In the genomic region with DNA sequence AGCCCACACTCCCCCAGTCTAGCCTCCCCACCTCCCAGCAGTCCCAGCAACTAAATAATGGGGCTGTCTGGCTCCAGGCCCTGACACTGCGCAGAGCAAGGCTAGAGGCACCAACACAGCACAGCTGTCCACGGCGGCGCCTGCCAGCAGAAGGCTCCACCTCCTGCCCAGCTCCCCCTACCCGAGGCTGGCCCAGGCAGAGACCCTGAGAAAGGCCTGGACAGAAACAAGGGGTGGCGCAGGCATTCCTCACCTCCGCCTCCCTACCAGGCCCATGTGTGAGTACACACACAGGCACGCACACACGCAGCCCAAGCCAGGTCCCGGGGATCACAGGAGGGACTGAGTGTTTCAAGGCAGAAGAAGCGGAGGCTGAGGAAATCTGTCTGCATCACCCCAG, we compare ENCODE assay signal across 11 cellular contexts. TPM values are rescaled to one million over a fixed set of nuclear protein-coding genes. Genes with fewer than 3 reads are reported as not detected.
DNase-seq lines count a peak whose midpoint lies in the region; ATAC-seq, FAIRE-seq and TF ChIP-seq lines count a peak whose summit lies in the region.
"Had no signal": no experiment of that assay in that cellular context is flagged by ENCODE, and none has a peak within 500 bp of the region (broad histone marks: within the 10 kb centered on the region; RNA-seq: fewer than 3 reads in every experiment).

No MANE protein-coding gene starts in this region.

- peaks cover 10% of the 10 kb centered on the region for H3K4me1 Mint-ChIP-seq in astrocyte (ENCODE audit: low read depth, unreplicated experiment)

- no peak overlapping the region for H3K9ac ChIP-seq in astrocyte (ENCODE audit: low read length)

- intact Hi-C loops in left colon (cut with DNase I, micrococcal nuclease): no loop called here
- intact Hi-C loops in psoas muscle (cut with DNase I): no loop called here
- intact Hi-C loops in breast epithelium (cut with DNase I; ENCODE audit: low total_unique reads): no loop called here

- no peak overlapping the region for H2AFZ ChIP-seq in astrocyte (ENCODE audit: low read depth, low read length)

- peaks cover 3% of the 10 kb centered on the region for H3K36me3 Mint-ChIP-seq in astrocyte (ENCODE audit: low read depth, unreplicated experiment)
- H3K36me3 Mint-ChIP-seq: activated naive CD4-positive, alpha-beta T cell treated with anti-CD3 and anti-CD28 coated beads, Interleukin-2, amount 50 U/mL, for 24 hours had no signal

- H4K20me1 ChIP-seq in astrocyte (ENCODE audit: insufficient read depth, low read length): peaks cover 5% of the 10 kb centered on the region

- H3K27ac Mint-ChIP-seq in astrocyte (ENCODE audit: unreplicated experiment): no peak overlapping the region
- H3K27ac Mint-ChIP-seq: activated naive CD4-positive, alpha-beta T cell treated with anti-CD3 and anti-CD28 coated beads, Interleukin-2, amount 50 U/mL, for 24 hours had no signal

- FAIRE-seq in astrocyte (lab: Jason Lieb, UNC): no peak
- FAIRE-seq: GM12878, HTR-8/SVneo had no signal

- H3K79me2 ChIP-seq in astrocyte (ENCODE audit: insufficient read depth, low read length): no peaks in the 10 kb centered on the region

- peaks cover 43% of the 10 kb centered on the region for H3K27me3 ChIP-seq in astrocyte (ENCODE audit: insufficient read depth, low read length)
- peaks cover 0 to 48% (median 20%) of the 10 kb centered on the region in 3 donors for H3K27me3 ChIP-seq in psoas muscle (ENCODE audit: insufficient read depth in 3 of 3, low read length in 2 of 3)
- H3K27me3 ChIP-seq in breast epithelium: peaks cover 10 to 21% of the 10 kb centered on the region in 2 donors

- H3K9me3 Mint-ChIP-seq in astrocyte (ENCODE audit: unreplicated experiment): no peaks in the 10 kb centered on the region
- H3K9me3 Mint-ChIP-seq: activated naive CD4-positive, alpha-beta T cell treated with anti-CD3 and anti-CD28 coated beads, Interleukin-2, amount 50 U/mL, for 24 hours had no signal

- ATAC-seq in left colon (no peak), psoas muscle (peak in 3 of 4 donors; percentile 33 to 48 (median 39)), HG03378 (IDR thresholded peaks at IDR 0.05; ENCODE audit: unreplicated experiment) (no peak)
- ATAC-seq: GM12878 had no signal

- H3K4me2 ChIP-seq in astrocyte (ENCODE audit: low read length): no peak overlapping the region

- H3K9me3 ChIP-seq in astrocyte (ENCODE audit: insufficient read depth, low read depth, low read length) (no peaks in the 10 kb centered on the region), psoas muscle (no peaks in the 10 kb centered on the region), breast epithelium (no peaks in the 10 kb centered on the region)

- peaks cover 27% of the 10 kb centered on the region for H3K27me3 Mint-ChIP-seq in astrocyte (ENCODE audit: low read depth, unreplicated experiment)

- H3K4me3 ChIP-seq in astrocyte (ENCODE audit: insufficient read depth, low read depth, low read length): no peak overlapping the region
- no peak overlapping the region for H3K4me3 ChIP-seq in psoas muscle
- no peak overlapping the region for H3K4me3 ChIP-seq in breast epithelium
- no peak overlapping the region for H3K4me3 ChIP-seq in foreskin fibroblast (ENCODE audit: low read depth in 1 of 2, low read length in 2 of 2)
- H3K4me3 ChIP-seq: GM12878 had no signal

- no peaks in the 10 kb centered on the region for H3K36me3 ChIP-seq in astrocyte (ENCODE audit: insufficient read depth, low read length)
- no peaks in the 10 kb centered on the region for H3K36me3 ChIP-seq in psoas muscle (ENCODE audit: insufficient read depth in 1 of 2, low read depth in 1 of 2)
- no peaks in the 10 kb centered on the region for H3K36me3 ChIP-seq in breast epithelium

- H3K4me1 ChIP-seq in astrocyte (ENCODE audit: insufficient read depth, low read length) (no peaks in the 10 kb centered on the region), psoas muscle (peaks cover 24% of the 10 kb centered on the region), breast epithelium (peaks cover 2 to 9% of the 10 kb centered on the region in 2 donors)

- DNase-seq in NCI-H1694 treated with DMSO at 0.1 percent for 48 hours (lab: John Stamatoyannopoulos, UW): peak; percentile 90
- peak; percentile 11 for DNase-seq in astrocyte (ENCODE audit: low read depth)
- peak; percentile 57 to 87 for DNase-seq in left colon
- DNase-seq in psoas muscle: no peak
- no peak for DNase-seq in breast epithelium (ENCODE audit: low spot score in 2 of 2)
- no peak for DNase-seq in NCI-H748 (lab: John Stamatoyannopoulos, UW; ENCODE audit: unreplicated experiment)
- no peak for DNase-seq in foreskin fibroblast

- TF ChIP-seq CTCF in astrocyte (IDR thresholded peaks at IDR 0.05; ENCODE audit: insufficient read depth, low read depth, low read length) (no peak), psoas muscle (IDR thresholded peaks at IDR 0.05) (no peak), breast epithelium (IDR thresholded peaks at IDR 0.05) (no peak), foreskin fibroblast (IDR thresholded peaks at IDR 0.05; ENCODE audit: low read depth, low read length) (no peak)

- H3K27ac ChIP-seq in astrocyte (ENCODE audit: low read depth, low read length): no peak overlapping the region
- no peak overlapping the region for H3K27ac ChIP-seq in psoas muscle
- no peak overlapping the region for H3K27ac ChIP-seq in breast epithelium

- H3K4me3 Mint-ChIP-seq in astrocyte (ENCODE audit: unreplicated experiment): no peak overlapping the region
- H3K4me3 Mint-ChIP-seq: activated naive CD4-positive, alpha-beta T cell treated with anti-CD3 and anti-CD28 coated beads, Interleukin-2, amount 50 U/mL, for 24 hours had no signal

- 29 to 37% (median 29%) methylated on average over 11 of the region's 11 CpGs for WGBS in psoas muscle, 3 donors

- no peak for TF ChIP-seq POLR2A in breast epithelium (IDR thresholded peaks at IDR 0.05)

RNA-seq across cellular contexts. Expression of gene KCNH2, which starts 6.0 kb away (rescaled TPM):
- 4.5 and 4.6 TPM in 2 replicates for total RNA-seq in astrocyte
- 10 to 100 TPM in 1 of 2 donors, under 1 TPM in 1; 0.92 to 10.4 TPM for total RNA-seq in left colon
- under 1 TPM; 0.21 to 0.39 (median 0.22) TPM for total RNA-seq in psoas muscle
- polyA plus RNA-seq in psoas muscle: under 1 TPM; 0.18 to 0.48 (median 0.20) TPM
- under 1 TPM; under 0.01 to 0.29 (median 0.16) TPM for total RNA-seq in breast epithelium

RNA-seq across cellular contexts. Expression of gene NOS3, which starts 18.7 kb away (rescaled TPM):
- 1.8 and 2.0 TPM in 2 replicates for total RNA-seq in astrocyte
- 1 to 10 TPM; 2.7 to 5.4 TPM for total RNA-seq in left colon
- 10 to 100 TPM in 1 of 4 donors, 1 to 10 TPM in 3; 5.8 to 13.2 (median 6.3) TPM for total RNA-seq in psoas muscle
- 1 to 10 TPM; 1.4 to 5.7 (median 5.0) TPM for polyA plus RNA-seq in psoas muscle
- total RNA-seq in breast epithelium: 10 to 100 TPM in 1 of 3 donors, 1 to 10 TPM in 2; 3.8 to 35.1 (median 5.1) TPM

RNA-seq across cellular contexts. Expression of gene ATG9B, which starts 52.2 kb away (rescaled TPM):
- total RNA-seq in astrocyte (1.8 and 2.2 TPM in 2 replicates), left colon (under 1 TPM in 1 of 2 donors, not detected in 1; 0.22 TPM), psoas muscle (not detected), breast epithelium (1 to 10 TPM in 1 of 3 donors, under 1 TPM in 1, not detected in 1; 0.44 to 2.0 TPM)
- under 1 TPM; 0.12 to 0.18 (median 0.18) TPM for polyA plus RNA-seq in psoas muscle

RNA-seq across cellular contexts. Expression of gene ABCB8, which starts 56.2 kb away (rescaled TPM):
- total RNA-seq in astrocyte: 52.2 and 53.3 TPM in 2 replicates
- 10 to 100 TPM; 25.3 to 40.0 TPM for total RNA-seq in left colon
- 10 to 100 TPM; 13.2 to 20.7 (median 19.2) TPM for total RNA-seq in psoas muscle
- 10 to 100 TPM in 2 of 3 donors, 1 to 10 TPM in 1; 9.3 to 16.6 (median 12.9) TPM for polyA plus RNA-seq in psoas muscle
- total RNA-seq in breast epithelium: 10 to 100 TPM; 14.7 to 19.3 (median 17.6) TPM

Comparison
In these comparisons a context has a peak if more than half of its experiments do, and no peak if none do; other contexts are left out.
1. DNase-seq: peak in NCI-H1694 treated with DMSO at 0.1 percent for 48 hours (single experiment), astrocyte (single experiment) and left colon (2 of 2); none in psoas muscle (0 of 2), breast epithelium (0 of 2), NCI-H748 (single experiment) and foreskin fibroblast (0 of 2).
2. ATAC-seq: peak in psoas muscle (3 of 4); none in left colon (single experiment) and HG03378 (single experiment).